ENCODE assay signal across 1 cellular context in genomic region chr11:123457187-123457770, GRCh38.
TF ChIP-seq lines count a peak whose summit lies in the region.

No MANE protein-coding gene starts in this region.

TF ChIP-seq in HepG2, 621 proteins besides CTCF, POLR2A, EP300 and RAD21:
- TF ChIP-seq, protein P1, sequence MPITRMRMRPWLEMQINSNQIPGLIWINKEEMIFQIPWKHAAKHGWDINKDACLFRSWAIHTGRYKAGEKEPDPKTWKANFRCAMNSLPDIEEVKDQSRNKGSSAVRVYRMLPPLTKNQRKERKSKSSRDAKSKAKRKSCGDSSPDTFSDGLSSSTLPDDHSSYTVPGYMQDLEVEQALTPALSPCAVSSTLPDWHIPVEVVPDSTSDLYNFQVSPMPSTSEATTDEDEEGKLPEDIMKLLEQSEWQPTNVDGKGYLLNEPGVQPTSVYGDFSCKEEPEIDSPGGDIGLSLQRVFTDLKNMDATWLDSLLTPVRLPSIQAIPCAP (CRISPR knock-in tag; IDR thresholded peaks at IDR 0.05; ENCODE audit: low read depth) = no peak
- no peak for TF ChIP-seq ZNF570 (CRISPR knock-in tag; IDR thresholded peaks at IDR 0.05; ENCODE audit: borderline replicate concordance)
- TF ChIP-seq ZFP36L2 (CRISPR knock-in tag; IDR thresholded peaks at IDR 0.05) = no peak
- TF ChIP-seq XRCC5 (optimal IDR thresholded peaks at IDR 0.05; ENCODE audit: low read length) = no peak
- no peak for TF ChIP-seq TP53 (CRISPR knock-in tag; conservative IDR thresholded peaks at IDR 0.05)
- no peak for TF ChIP-seq SNAI1 (CRISPR knock-in tag; IDR thresholded peaks at IDR 0.05; ENCODE audit: borderline replicate concordance)
- TF ChIP-seq PHF21A (CRISPR knock-in tag; IDR thresholded peaks at IDR 0.05) = no peak
- no peak for TF ChIP-seq ZEB1 (IDR thresholded peaks at IDR 0.05; ENCODE audit: insufficient replicate concordance, low read depth)
- no peak for TF ChIP-seq NBN (conservative IDR thresholded peaks at IDR 0.05)
- TF ChIP-seq KDM5B (CRISPR knock-in tag; IDR thresholded peaks at IDR 0.05; ENCODE audit: borderline replicate concordance) = no peak
- no peak for TF ChIP-seq ZNF296 (CRISPR knock-in tag; conservative IDR thresholded peaks at IDR 0.05)
- TF ChIP-seq ZMYM3 (CRISPR knock-in tag; IDR thresholded peaks at IDR 0.05) = no peak
- TF ChIP-seq KDM5A (IDR thresholded peaks at IDR 0.05; ENCODE audit: borderline replicate concordance, low read length) = no peak
- TF ChIP-seq ZNF589 (CRISPR knock-in tag; conservative IDR thresholded peaks at IDR 0.05) = no peak
- no peak for TF ChIP-seq GZF1 (CRISPR knock-in tag; IDR thresholded peaks at IDR 0.05)
